In genomic region chr2:11784747-11785610, GRCh38 we compare ENCODE assay signal across 8 cellular contexts. TPM values are rescaled to one million over a fixed set of nuclear protein-coding genes. Genes with fewer than 3 reads are reported as not detected.
DNase-seq lines count a peak whose midpoint lies in the region; TF ChIP-seq lines count a peak whose summit lies in the region.

No MANE protein-coding gene starts in this region.

- no peak overlapping the region for H3K27ac Mint-ChIP-seq in neural crest cell (ENCODE audit: unreplicated experiment)

- peak; percentile 89 for TF ChIP-seq CTCF in GM12873 (IDR thresholded peaks at IDR 0.05; ENCODE audit: insufficient read depth, low read depth, low read length, missing control alignments)
- TF ChIP-seq CTCF in OCI-LY3 (IDR thresholded peaks at IDR 0.05; ENCODE audit: low read depth, low read length), result peak; percentile 82
- peak; percentile 60 for TF ChIP-seq CTCF in foreskin fibroblast (IDR thresholded peaks at IDR 0.05; ENCODE audit: low read depth, low read length)
- peak; percentile 95 for TF ChIP-seq CTCF in neural crest cell (conservative IDR thresholded peaks at IDR 0.05)
- TF ChIP-seq CTCF in tibial nerve (IDR thresholded peaks at IDR 0.05), result peak; percentile 89 to 95 (median 91)

- no peaks in the 10 kb centered on the region for H3K9me3 Mint-ChIP-seq in neural crest cell

- no peak overlapping the region for H3K4me3 Mint-ChIP-seq in neural crest cell

- no peaks in the 10 kb centered on the region for H3K27me3 Mint-ChIP-seq in neural crest cell (ENCODE audit: low read depth)

- no peak overlapping the region for H2AFZ ChIP-seq in OCI-LY3 (ENCODE audit: low read depth, low read length)

- H3K36me3 ChIP-seq in OCI-LY3 (replicated peaks; ENCODE audit: low read depth, low read length) (peaks cover 29% of the 10 kb centered on the region), tibial nerve (peaks cover 0 to 99% (median 0%) of the 10 kb centered on the region in 3 donors)

- 31% methylated on average over 38 to 45 of the region's 50 CpGs for WGBS in tibial nerve, 2 donors

- no peak overlapping the region for H3K9ac ChIP-seq in OCI-LY3 (ENCODE audit: low read length)

- H3K79me2 ChIP-seq in OCI-LY3 (ENCODE audit: low read length), result no peaks in the 10 kb centered on the region

- H3K27me3 ChIP-seq in OCI-LY3 (ENCODE audit: low read depth, low read length) (no peaks in the 10 kb centered on the region), tibial nerve (no peaks in the 10 kb centered on the region)

- H3K27ac ChIP-seq in OCI-LY3 (ENCODE audit: low read length), result no peak overlapping the region
- H3K27ac ChIP-seq in tibial nerve, result peak overlapping the region in 2 of 4 donors; percentile 10 to 39

- H3K36me3 Mint-ChIP-seq in neural crest cell (ENCODE audit: low read depth), result peaks cover 27% of the 10 kb centered on the region

- H4K20me1 ChIP-seq in OCI-LY3 (ENCODE audit: insufficient read depth, low read length), result peaks cover 6% of the 10 kb centered on the region; the same call in 1 of the 2 replicates

- peak; percentile 29 for DNase-seq in activated effector memory CD4-positive, alpha-beta T cell treated with Interleukin-2 at 50 U/mL for 16 hours
- peak; percentile 32 to 74 for DNase-seq in foreskin fibroblast
- peak; percentile 74 for DNase-seq in neural crest cell (ENCODE audit: low read depth, low spot score)
- no peak for DNase-seq in tibial nerve (ENCODE audit: low spot score in 2 of 2)
- no peak for DNase-seq in NOMO-1 treated with dmso at 0.1 percent for 144 hours (lab: John Stamatoyannopoulos, UW; ENCODE audit: unreplicated experiment)
- no peak for DNase-seq in NCI-H1105 (lab: John Stamatoyannopoulos, UW)

- H3K4me1 Mint-ChIP-seq in neural crest cell, result no peaks in the 10 kb centered on the region

- no peak for TF ChIP-seq EP300 in tibial nerve (IDR thresholded peaks at IDR 0.05)

- no peak overlapping the region for H3K4me2 ChIP-seq in OCI-LY3 (ENCODE audit: low read length)

- H3K4me3 ChIP-seq in OCI-LY3 (ENCODE audit: low read length) (no peak overlapping the region), foreskin fibroblast (ENCODE audit: low read depth in 1 of 2, low read length in 2 of 2) (no peak overlapping the region), tibial nerve (peak overlapping the region in 1 of 4 donors; percentile 38)

- H3K9me3 ChIP-seq in OCI-LY3 (ENCODE audit: insufficient read depth, low read length) (no peaks in the 10 kb centered on the region), tibial nerve (no peaks in the 10 kb centered on the region)

- TF ChIP-seq POLR2A in tibial nerve (IDR thresholded peaks at IDR 0.05), result no peak

- H3K4me1 ChIP-seq in OCI-LY3 (ENCODE audit: low read length) (no peaks in the 10 kb centered on the region), tibial nerve (peaks cover 0 to 12% (median 0%) of the 10 kb centered on the region in 4 donors)

RNA-seq across cellular contexts. Expression of gene LPIN1, which starts 38.5 kb away (rescaled TPM):
- total RNA-seq in neural crest cell (42.3 and 43.9 TPM in 2 replicates), tibial nerve (100 to 1,000 TPM; 170 to 202 (median 172) TPM)

Comparison
In these comparisons a context has a peak if more than half of its experiments do, and no peak if none do; other contexts are left out.
1. DNase-seq: peak in activated effector memory CD4-positive, alpha-beta T cell treated with Interleukin-2 at 50 U/mL for 16 hours (single experiment), foreskin fibroblast (2 of 2) and neural crest cell (single experiment); none in tibial nerve (0 of 2), NOMO-1 treated with dmso at 0.1 percent for 144 hours (single experiment) and NCI-H1105 (single experiment).
2. Peak in every context shown above with its lines, with median percentiles within 50 percentile points of each other: CTCF ChIP-seq.